ENCODE assay signal across 1 cellular context in genomic region chr11:126212089-126212660, GRCh38.
TF ChIP-seq lines count a peak whose summit lies in the region.

No MANE protein-coding gene starts in this region.

TF ChIP-seq in GM23338, 12 proteins besides CTCF, POLR2A, EP300 and RAD21:
- no peak for TF ChIP-seq ZNF462 (CRISPR knock-in tag; IDR thresholded peaks at IDR 0.05)
- TF ChIP-seq POLR2AphosphoS5 (IDR thresholded peaks at IDR 0.05; ENCODE audit: low read depth), result no peak
- no peak for TF ChIP-seq STAT1 (IDR thresholded peaks at IDR 0.05; ENCODE audit: unreplicated experiment)
- no peak for TF ChIP-seq EZH2 (IDR thresholded peaks at IDR 0.05; ENCODE audit: low read depth, unreplicated experiment)
- no peak for TF ChIP-seq JUNB (IDR thresholded peaks at IDR 0.05; ENCODE audit: unreplicated experiment)
TF ChIP-seq in GM23338: peak in this region for 0.
